25 cellular contexts compared by ENCODE assay signal in the genomic region with DNA sequence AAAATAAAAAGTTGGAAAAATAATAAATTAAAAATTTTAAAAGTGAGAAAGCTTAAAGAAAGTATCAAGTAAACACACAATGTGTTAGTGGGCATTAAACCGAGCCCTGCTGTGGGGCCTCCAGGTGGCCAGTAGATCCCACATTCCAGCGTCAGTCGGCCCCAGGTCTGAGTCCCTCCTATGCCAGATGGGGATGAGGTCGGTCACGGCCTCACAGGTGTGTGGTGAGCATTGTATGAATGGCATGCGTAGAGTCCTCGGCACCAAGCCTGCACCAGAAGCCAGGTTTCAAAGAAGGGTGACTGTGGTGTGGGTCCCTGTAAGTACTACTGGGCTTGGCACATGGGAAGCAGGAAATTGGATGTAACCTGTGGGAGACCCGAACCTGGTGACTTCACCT.
DNase-seq lines count a peak whose midpoint lies in the region; ATAC-seq, FAIRE-seq and TF ChIP-seq lines count a peak whose summit lies in the region.
"Had no signal": no experiment of that assay in that cellular context is flagged by ENCODE, and none has a peak within 500 bp of the region (broad histone marks: within the 10 kb centered on the region; RNA-seq: fewer than 3 reads in every experiment).

No MANE protein-coding gene starts in this region.

- FAIRE-seq in H1 (lab: Jason Lieb, UNC) = no peak
- FAIRE-seq: A549, D721Med, GM12891, GM18507, H54 had no signal

- H3K4me2 ChIP-seq in H1 (ENCODE audit: insufficient read depth in 1 of 2, low read depth in 2 of 2, low read length in 2 of 2) (no peak overlapping the region), neural progenitor cell (peak overlapping the region; percentile 46)
- H3K4me2 ChIP-seq: A549 had no signal

- H3K9me3 ChIP-seq in right cardiac atrium (ENCODE audit: control insufficient read depth, low read length) = no peaks in the 10 kb centered on the region
- H3K9me3 ChIP-seq in H1 (ENCODE audit: insufficient read depth in 2 of 2, low read depth in 1 of 2, low read length in 1 of 2) = peaks cover 6 to 10% of the 10 kb centered on the region in 2 experiments
- H3K9me3 ChIP-seq in neural progenitor cell (ENCODE audit: low read depth) = peaks cover under 1% of the 10 kb centered on the region
- no peaks in the 10 kb centered on the region for H3K9me3 ChIP-seq in uterus
- H3K9me3 ChIP-seq: BE2C had no signal

- peaks cover 8% of the 10 kb centered on the region for H3F3A ChIP-seq in neural progenitor cell (ENCODE audit: low read depth)

- no peak overlapping the region for H3K4ac ChIP-seq in H1 (replicated peaks; ENCODE audit: insufficient read length, low read depth, low read length)

- H3K23ac ChIP-seq in H1 (ENCODE audit: insufficient read length) = no peak overlapping the region

- H4K5ac ChIP-seq in H1 (ENCODE audit: insufficient read length, low read depth, low read length) = no peak overlapping the region

- peaks cover 9% of the 10 kb centered on the region for H3K36me3 Mint-ChIP-seq in neural progenitor cell
- H3K36me3 Mint-ChIP-seq: CD14-positive monocyte had no signal

- H3K27ac ChIP-seq in right cardiac atrium (ENCODE audit: low read length) (no peak overlapping the region), H1 (ENCODE audit: low read depth, low read length) (no peak overlapping the region), neural progenitor cell (no peak overlapping the region), uterus (no peak overlapping the region)
- H3K27ac ChIP-seq: A549; BLaER1 treated with 17β-estradiol and CSF1 and Interleukin-3, amounts not matched to agents 10 nM and 100 nM; GM23248 had no signal

- H2BK12ac ChIP-seq in H1 (ENCODE audit: low read depth, low read length) = no peak overlapping the region

- H3K4me1 ChIP-seq in right cardiac atrium (ENCODE audit: control insufficient read depth, insufficient read depth, low read length) = no peaks in the 10 kb centered on the region
- H3K4me1 ChIP-seq in H1 (replicated peaks in 1 of 4; ENCODE audit: control insufficient read depth in 3 of 4, insufficient read depth in 4 of 4, low read length in 3 of 4) = peaks cover 0 to 16% (median 0%) of the 10 kb centered on the region in 4 experiments; a peak in 1 of 7 replicates
- H3K4me1 ChIP-seq in neural progenitor cell = peaks cover 17% of the 10 kb centered on the region
- no peaks in the 10 kb centered on the region for H3K4me1 ChIP-seq in uterus
- H3K4me1 ChIP-seq: A549 had no signal

- H4K8ac ChIP-seq in H1 (ENCODE audit: extremely low read depth, insufficient read depth, low read length) = no peak overlapping the region

- H2AK5ac ChIP-seq in H1 (ENCODE audit: low read depth, low read length) = no peak overlapping the region

- peak overlapping the region; percentile 51 for H4K91ac ChIP-seq in H1 (replicated peaks; ENCODE audit: insufficient read length, low read length)

- H3K36me3 ChIP-seq in H1 (ENCODE audit: control insufficient read depth in 2 of 4, insufficient read depth in 4 of 4, low read length in 3 of 4) (no peaks in the 10 kb centered on the region), neural progenitor cell (no peaks in the 10 kb centered on the region), uterus (no peaks in the 10 kb centered on the region)
- H3K36me3 ChIP-seq: BE2C had no signal

- H3K14ac ChIP-seq in H1 (ENCODE audit: insufficient read length) = no peak overlapping the region

- POLR2A ChIA-PET in H1 (lab: Charles Lee; ENCODE audit: partially characterized antibody) = no interaction called here

- no peak overlapping the region for H3K18ac ChIP-seq in H1 (ENCODE audit: extremely low read depth, low read length)

- H3K4me3 ChIP-seq in right cardiac atrium (ENCODE audit: low read length) = no peak overlapping the region
- H3K4me3 ChIP-seq in H1 (ENCODE audit: extremely low read depth in 1 of 4, insufficient read depth in 2 of 4, low read depth in 3 of 4, low read length in 4 of 4) = no peak overlapping the region
- no peak overlapping the region for H3K4me3 ChIP-seq in neural progenitor cell
- no peak overlapping the region for H3K4me3 ChIP-seq in uterus
- H3K4me3 ChIP-seq: A549; BLaER1 treated with 17β-estradiol and CSF1 and Interleukin-3, amounts not matched to agents 10 nM and 100 nM had no signal

- no peaks in the 10 kb centered on the region for H3K79me1 ChIP-seq in H1 (ENCODE audit: low read depth, low read length)

- TF ChIP-seq POLR2A in H1 (IDR thresholded peaks at IDR 0.05; ENCODE audit: control extremely low read depth in 1 of 2, low read depth in 2 of 2, low read length in 2 of 2) = no peak
- no peak for TF ChIP-seq POLR2A in uterus (IDR thresholded peaks at IDR 0.05)

- TF ChIP-seq EP300 in H1 (IDR thresholded peaks at IDR 0.05; ENCODE audit: borderline replicate concordance in 1 of 2, low read depth in 2 of 2, low read length in 2 of 2) = no peak

- H3K56ac ChIP-seq in H1 (replicated peaks; ENCODE audit: insufficient read length, low read depth, low read length) = no peak overlapping the region

- H3K27ac Mint-ChIP-seq in neural progenitor cell = no peak overlapping the region
- H3K27ac Mint-ChIP-seq: CD4-positive, alpha-beta T cell had no signal

- no peaks in the 10 kb centered on the region for H3K27me3 ChIP-seq in right cardiac atrium (ENCODE audit: control insufficient read depth, insufficient read depth)
- peaks cover 0 to 2% (median 0%) of the 10 kb centered on the region in 4 experiments; a peak in 1 of 7 replicates for H3K27me3 ChIP-seq in H1 (replicated peaks in 1 of 4; ENCODE audit: control insufficient read depth in 3 of 4, extremely low read depth in 1 of 4, insufficient read depth in 3 of 4, low read length in 3 of 4)
- peaks cover 82% of the 10 kb centered on the region for H3K27me3 ChIP-seq in neural progenitor cell
- no peaks in the 10 kb centered on the region for H3K27me3 ChIP-seq in uterus
- H3K27me3 ChIP-seq: BE2C; BLaER1 treated with 17β-estradiol and CSF1 and Interleukin-3, amounts not matched to agents 10 nM and 100 nM had no signal

- CTCF ChIA-PET in H1 (lab: Charles Lee; ENCODE audit: partially characterized antibody) = interaction anchor here (0.8 to 1.5 kb wide), 8 partner anchors 9 to 106 kb away, joined by 3 to 6 read pairs (median 4); no protein-coding TSS in a partner anchor

- DNase-seq in Right ventricle myocardium inferior (ENCODE audit: missing footprints) (no peak), right cardiac atrium (no peak), H1 (ENCODE audit: low read depth in 1 of 2, low spot score in 2 of 2) (no peak), neural progenitor cell (ENCODE audit: low spot score) (peak; percentile 23), DMS79 treated with DMSO at 0.1 percent for 48 hours (lab: John Stamatoyannopoulos, UW) (no peak), uterus (no peak)
- DNase-seq: 8988T; ACHN; AML-193; CD4-positive, alpha-beta T cell; CD8-positive, alpha-beta memory T cell; DMS 273 treated with DMSO at 0.1 percent for 48 hours; DMS79; GF-D8; GM23248; HCEC 1CT had no signal

- no peak overlapping the region for H2BK5ac ChIP-seq in H1 (ENCODE audit: low read depth, low read length)

- H3K9me3 Mint-ChIP-seq in neural progenitor cell = peaks cover 29% of the 10 kb centered on the region

- TF ChIP-seq CTCF in H1 (IDR thresholded peaks at IDR 0.05; ENCODE audit: control extremely low read depth in 1 of 3, insufficient read depth in 1 of 3, low read depth in 1 of 3, low read length in 3 of 3) = no peak
- no peak for TF ChIP-seq CTCF in neural progenitor cell (IDR thresholded peaks at IDR 0.05)
- TF ChIP-seq CTCF in uterus (IDR thresholded peaks at IDR 0.05) = no peak

- H3K27me3 Mint-ChIP-seq in neural progenitor cell (ENCODE audit: insufficient read depth, low read depth) = peaks cover 30% of the 10 kb centered on the region

- ATAC-seq in Right ventricle myocardium inferior = peak; percentile 26
- no peak for ATAC-seq in right cardiac atrium
- ATAC-seq in GM21447 (IDR thresholded peaks at IDR 0.05; ENCODE audit: unreplicated experiment) = no peak
- ATAC-seq: A549 had no signal

- H3K79me2 ChIP-seq in H1 (ENCODE audit: control insufficient read depth in 1 of 2, insufficient read depth in 2 of 2, low read length in 2 of 2) (no peaks in the 10 kb centered on the region), neural progenitor cell (ENCODE audit: low read depth) (no peaks in the 10 kb centered on the region)

- no peaks in the 10 kb centered on the region for H3K23me2 ChIP-seq in H1 (ENCODE audit: low read depth, low read length)

- no peak overlapping the region for H2BK20ac ChIP-seq in H1 (ENCODE audit: low read length)

- no peak for TF ChIP-seq RAD21 in H1 (IDR thresholded peaks at IDR 0.05 in 1 of 2, conservative IDR thresholded peaks at IDR 0.05 in 1 of 2; ENCODE audit: low read depth in 2 of 2, low read length in 2 of 2)

- H2BK120ac ChIP-seq in H1 (replicated peaks; ENCODE audit: low read depth, low read length) = no peak overlapping the region

- H4K20me1 ChIP-seq in H1 (replicated peaks in 1 of 2; ENCODE audit: control insufficient read depth in 1 of 2, insufficient read depth in 2 of 2, low read length in 2 of 2) (peaks cover 0 to 2% of the 10 kb centered on the region in 2 experiments), neural progenitor cell (ENCODE audit: low read depth) (peaks cover 21% of the 10 kb centered on the region)
- H4K20me1 ChIP-seq: BLaER1 treated with 17β-estradiol and CSF1 and Interleukin-3, amounts not matched to agents 10 nM and 100 nM had no signal

- H3K9ac ChIP-seq in H1 (replicated peaks in 1 of 4; ENCODE audit: extremely low read depth in 1 of 4, low read depth in 3 of 4, low read length in 3 of 4) (no peak overlapping the region), neural progenitor cell (no peak overlapping the region)
- H3K9ac ChIP-seq: BLaER1 treated with 17β-estradiol and CSF1 and Interleukin-3, amounts not matched to agents 10 nM and 100 nM; GM23248 had no signal

- peaks cover 46% of the 10 kb centered on the region for H3K4me1 Mint-ChIP-seq in neural progenitor cell
- H3K4me1 Mint-ChIP-seq: CD8-positive, alpha-beta memory T cell had no signal

- H2BK15ac ChIP-seq in H1 (ENCODE audit: low read length) = no peak overlapping the region

- H2AFZ ChIP-seq in H1 (ENCODE audit: low read length) (no peak overlapping the region), neural progenitor cell (replicated peaks) (no peak overlapping the region)
- H2AFZ ChIP-seq: GM23248 had no signal

- no peak overlapping the region for H3K4me3 Mint-ChIP-seq in neural progenitor cell
- H3K4me3 Mint-ChIP-seq: CD14-positive monocyte; CD4-positive, alpha-beta T cell had no signal

- 80% methylated on average over 8 of the region's 8 CpGs for WGBS in right cardiac atrium
- WGBS in H1 (ENCODE audit: extremely low coverage in 1 of 2, insufficient coverage in 1 of 2, insufficient read length in 1 of 2, insufficient replicate concordance in 2 of 2, low coverage in 1 of 2, low lambda C conversion rate in 2 of 2, missing lambda C conversion rate in 1 of 2), 2 experiments = 82% methylated on average over 8 of the region's 8 CpGs; no CpG with 5 or more reads in 1 of the 2 experiments

- intact Hi-C loops in Right ventricle myocardium inferior (cut with DNase I) (no loop called here), right cardiac atrium (cut with DNase I) (no loop called here), uterus (cut with DNase I; ENCODE audit: low total_unique reads) (no loop called here)

TF ChIP-seq in H1, 55 proteins besides CTCF, POLR2A, EP300 and RAD21 (continues in another document):
- TF ChIP-seq TCF12 (IDR thresholded peaks at IDR 0.05; ENCODE audit: low read depth, low read length) (peak; percentile 33; the same call in 1 of the 2 replicates), TEAD4 (IDR thresholded peaks at IDR 0.05; ENCODE audit: low read depth, low read length) (peak; percentile 66; the same call in 1 of the 2 replicates)
